ENCODE assay signal across 23 cellular contexts in genomic region chr1:163258181-163258580, GRCh38. TPM values are rescaled to one million over a fixed set of nuclear protein-coding genes. Genes with fewer than 3 reads are reported as not detected.
DNase-seq lines count a peak whose midpoint lies in the region; ATAC-seq and TF ChIP-seq lines count a peak whose summit lies in the region.
"Had no signal": no experiment of that assay in that cellular context is flagged by ENCODE, and none has a peak within 500 bp of the region (broad histone marks: within the 10 kb centered on the region; RNA-seq: fewer than 3 reads in every experiment).

No MANE protein-coding gene starts in this region.

- CTCF ChIA-PET in activated CD4-positive, alpha-beta T cell treated with anti-CD3 and anti-CD28 coated beads for 36 hours (lab: Charles Lee), result interaction anchor here (0.5 to 0.6 kb wide), 2 partner anchors 12 to 407 kb away, joined by 3 read pairs; no protein-coding TSS in a partner anchor

- peaks cover 1% of the 10 kb centered on the region for H3K9me3 Mint-ChIP-seq in activated CD4-positive, alpha-beta T cell treated with anti-CD3 and anti-CD28 coated beads for 36 hours (ENCODE audit: low read depth)
- H3K9me3 Mint-ChIP-seq in mesothelial cell of epicardium, result peaks cover 2% of the 10 kb centered on the region
- H3K9me3 Mint-ChIP-seq: neural progenitor cell had no signal

- H3K4me1 Mint-ChIP-seq in activated CD4-positive, alpha-beta T cell treated with anti-CD3 and anti-CD28 coated beads for 36 hours, result no peaks in the 10 kb centered on the region
- H3K4me1 Mint-ChIP-seq in mesothelial cell of epicardium, result peaks cover 1% of the 10 kb centered on the region
- H3K4me1 Mint-ChIP-seq: activated B cell treated with CpG ODN at 0.5 μM for 24 hours, endodermal cell, neural progenitor cell had no signal

- H3K9me3 ChIP-seq in ascending aorta, result no peaks in the 10 kb centered on the region
- H3K9me3 ChIP-seq: BLaER1, stomach had no signal

- H3K36me3 Mint-ChIP-seq in activated CD4-positive, alpha-beta T cell treated with anti-CD3 and anti-CD28 coated beads for 36 hours (ENCODE audit: low read depth), result peaks cover 16% of the 10 kb centered on the region
- H3K36me3 Mint-ChIP-seq in mesothelial cell of epicardium, result peaks cover 4% of the 10 kb centered on the region
- H3K36me3 Mint-ChIP-seq: neural progenitor cell had no signal

- TF ChIP-seq CTCF in ascending aorta (IDR thresholded peaks at IDR 0.05) (no peak), fibroblast of pulmonary artery (IDR thresholded peaks at IDR 0.05; ENCODE audit: low read length, missing control alignments) (no peak), mesothelial cell of epicardium (IDR thresholded peaks at IDR 0.05; ENCODE audit: unreplicated experiment) (no peak)

- no peaks in the 10 kb centered on the region for H3K27me3 Mint-ChIP-seq in activated CD4-positive, alpha-beta T cell treated with anti-CD3 and anti-CD28 coated beads for 36 hours
- H3K27me3 Mint-ChIP-seq in mesothelial cell of epicardium (ENCODE audit: low read depth), result no peaks in the 10 kb centered on the region
- H3K27me3 Mint-ChIP-seq: activated B cell treated with CpG ODN at 0.5 μM for 24 hours; activated CD4-positive, alpha-beta memory T cell treated with anti-CD3 and anti-CD28 coated beads for 36 hours had no signal

- H3K27ac ChIP-seq in ascending aorta, result peak overlapping the region; percentile 62 to 76
- H3K27ac ChIP-seq: BLaER1, neural progenitor cell, spleen had no signal

- no peak overlapping the region for H3K4me3 Mint-ChIP-seq in activated CD4-positive, alpha-beta T cell treated with anti-CD3 and anti-CD28 coated beads for 36 hours
- H3K4me3 Mint-ChIP-seq in mesothelial cell of epicardium, result no peak overlapping the region
- H3K4me3 Mint-ChIP-seq: activated B cell treated with CpG ODN at 0.5 μM for 24 hours; activated CD4-positive, alpha-beta memory T cell treated with anti-CD3 and anti-CD28 coated beads for 36 hours; endodermal cell; neural progenitor cell had no signal

- peaks cover 3 to 8% of the 10 kb centered on the region in 2 donors for H3K4me1 ChIP-seq in ascending aorta
- H3K4me1 ChIP-seq: BLaER1, neural progenitor cell, spleen had no signal

- intact Hi-C loops in ascending aorta (cut with DNase I), result loop anchor here (1.0 kb wide), 1 partner anchor 27 kb away; no protein-coding TSS in a partner anchor
- intact Hi-C loops in activated CD4-positive, alpha-beta T cell treated with anti-CD3 and anti-CD28 coated beads for 36 hours (cut with DNase I, micrococcal nuclease), result no loop called here

- H3K4me3 ChIP-seq in ascending aorta (no peak overlapping the region), fibroblast of pulmonary artery (replicated peaks; ENCODE audit: low read depth, low read length) (no peak overlapping the region)
- H3K4me3 ChIP-seq: BLaER1, neural progenitor cell, spleen, stomach had no signal

- ATAC-seq in activated CD4-positive, alpha-beta T cell treated with anti-CD3 and anti-CD28 coated beads for 36 hours, result no peak
- ATAC-seq: left colon had no signal

- H3K27me3 ChIP-seq in ascending aorta, result no peaks in the 10 kb centered on the region
- H3K27me3 ChIP-seq: BLaER1, neural progenitor cell, spleen, stomach had no signal

- no peaks in the 10 kb centered on the region for H3K36me3 ChIP-seq in ascending aorta
- H3K36me3 ChIP-seq: BLaER1, neural progenitor cell, spleen, stomach had no signal

- no peak overlapping the region for H3K27ac Mint-ChIP-seq in activated CD4-positive, alpha-beta T cell treated with anti-CD3 and anti-CD28 coated beads for 36 hours
- no peak overlapping the region for H3K27ac Mint-ChIP-seq in mesothelial cell of epicardium
- H3K27ac Mint-ChIP-seq: activated B cell treated with CpG ODN at 0.5 μM for 24 hours; activated CD4-positive, alpha-beta memory T cell treated with anti-CD3 and anti-CD28 coated beads for 36 hours; endodermal cell; neural progenitor cell had no signal

- DNase-seq in HCEC 1CT (peak; percentile 68), ascending aorta (ENCODE audit: low spot score in 2 of 2) (no peak), fibroblast of pulmonary artery (ENCODE audit: low read depth) (peak; percentile 31), stromal cell of bone marrow (ENCODE audit: low read depth) (peak; percentile 7), putamen (ENCODE audit: low spot score) (no peak), mesothelial cell of epicardium (ENCODE audit: low spot score in 2 of 2, unreplicated experiment in 2 of 2) (no peak)
- DNase-seq in activated CD4-positive, alpha-beta T cell treated with anti-CD3 and anti-CD28 coated beads for 36 hours, result no peak
- DNase-seq: activated B cell treated with CpG ODN at 0.5 μM for 24 hours; activated CD4-positive, alpha-beta memory T cell treated with anti-CD3 and anti-CD28 coated beads for 36 hours; activated naive CD4-positive, alpha-beta T cell; anterior cingulate cortex; endodermal cell; left colon; NCI-H1105 treated with DMSO at 0.1 percent for 48 hours; NCI-H2081 treated with DMSO at 0.1 percent for 48 hours; NCI-H510A; NK-92 treated with Interleukin-12 subunit alpha and Interleukin-12 subunit beta, amount 100 ng/mL, for 24 hours; spleen; stimulated activated CD4-positive, alpha-beta T cell treated with anti-CD3 and anti-CD28 coated beads, Interleukin-4, amount 100 ng/mL, for 24 hours; stomach; T-helper 9 cell had no signal

- POLR2A ChIA-PET in activated CD4-positive, alpha-beta T cell treated with anti-CD3 and anti-CD28 coated beads for 36 hours (lab: Charles Lee), result no interaction called here

RNA-seq across cellular contexts. Expression of gene RGS5, which starts 55.5 kb away (rescaled TPM):
- 732 TPM for total RNA-seq in ascending aorta
- total RNA-seq in activated CD4-positive, alpha-beta T cell treated with anti-CD3 and anti-CD28 coated beads for 36 hours, result 1 to 10 TPM; 4.1 to 4.4 TPM
- 209 to 263 TPM (median 218 TPM) in 3 replicates for total RNA-seq in mesothelial cell of epicardium

Comparison
In these comparisons a context has a peak if more than half of its experiments do, and no peak if none do; other contexts are left out.
1. DNase-seq: peak in HCEC 1CT (single experiment), fibroblast of pulmonary artery (single experiment) and stromal cell of bone marrow (single experiment); none in ascending aorta (0 of 2), putamen (single experiment), activated CD4-positive, alpha-beta T cell treated with anti-CD3 and anti-CD28 coated beads for 36 hours (single experiment) and mesothelial cell of epicardium (0 of 2).
2. RNA of gene RGS5, which starts 55.5 kb away (total RNA-seq): 732 TPM in ascending aorta (single experiment) and 209 to 263 TPM in mesothelial cell of epicardium; 4.1 to 4.4 TPM in activated CD4-positive, alpha-beta T cell treated with anti-CD3 and anti-CD28 coated beads for 36 hours; every median in the first group is over 10 times any median in the second.